Comparison of ENCODE assay signal across 30 cellular contexts in the genomic region with DNA sequence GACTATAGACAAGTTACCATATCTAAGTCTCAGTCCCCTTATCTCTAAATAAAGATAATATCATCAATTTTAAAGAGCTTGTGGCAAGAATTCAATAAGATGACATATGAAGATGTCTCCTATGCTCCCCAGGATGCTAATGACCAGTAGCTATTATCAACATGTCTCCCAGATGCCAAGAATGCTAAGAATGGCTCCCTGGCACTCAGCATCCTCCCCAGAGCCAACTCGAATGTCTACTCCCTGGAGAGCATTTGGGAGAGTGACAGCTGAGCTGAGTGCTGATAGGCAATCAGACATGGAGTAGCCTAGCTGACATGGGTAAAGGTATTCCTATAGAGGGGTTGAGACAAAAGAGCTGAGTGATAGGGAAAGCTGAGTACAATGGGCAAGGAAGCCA. TPM values are rescaled to one million over a fixed set of nuclear protein-coding genes. Genes with fewer than 3 reads are reported as not detected.
DNase-seq lines count a peak whose midpoint lies in the region; ATAC-seq and TF ChIP-seq lines count a peak whose summit lies in the region.
"Had no signal": no experiment of that assay in that cellular context is flagged by ENCODE, and none has a peak within 500 bp of the region (broad histone marks: within the 10 kb centered on the region; RNA-seq: fewer than 3 reads in every experiment).

No MANE protein-coding gene starts in this region.

- H3K27ac ChIP-seq in heart right ventricle (peak overlapping the region in 8 of 10 donors; percentile 40 to 90 (median 70)), mammary epithelial cell (ENCODE audit: insufficient read depth, low read depth, low read length) (no peak overlapping the region)
- H3K27ac ChIP-seq: breast epithelium, colonic mucosa, ovary had no signal

- intact Hi-C loops in heart right ventricle (cut with DNase I) (loop anchor here in 2 of 10 donors (10.0 kb wide), 1 partner anchor 153 kb away; a partner anchor contains a TSS), sciatic nerve (cut with DNase I) (no loop called here), mammary epithelial cell (cut with micrococcal nuclease) (no loop called here)
- intact Hi-C loops in activated T-helper 2 cell treated with anti-CD3 and anti-CD28 coated beads, Interferon-gamma antibody, Interleukin-2, Interleukin-4, amounts not matched to agents 10 μg/mL and 5 μg/mL and 100 μg/mL, durations not matched to agents 14 hours and 24 hours and 36 hours (cut with micrococcal nuclease), result no loop called here

- peaks cover under 1% of the 10 kb centered on the region for H3K79me2 ChIP-seq in mammary epithelial cell (ENCODE audit: insufficient read depth, low read length)

- DNase-seq in EL (peak; percentile 25), WTC11 (ENCODE audit: low spot score) (no peak), heart right ventricle (peak; percentile 33 to 67), sciatic nerve (ENCODE audit: low spot score) (peak; percentile 23), mammary epithelial cell (no peak)
- DNase-seq in activated T-helper 2 cell treated with anti-CD3 and anti-CD28 coated beads, Interferon-gamma antibody, Interleukin-2, Interleukin-4, amounts not matched to agents 10 μg/mL and 5 μg/mL and 100 μg/mL, durations not matched to agents 14 hours and 24 hours and 36 hours (ENCODE audit: low spot score), result no peak
- DNase-seq: activated CD4-positive, alpha-beta T cell treated with anti-CD3 and anti-CD28 coated beads, Interleukin-2, amount 50 U/mL, for 1 hour; activated naive CD4-positive, alpha-beta T cell treated with anti-CD3 and anti-CD28 coated beads, Interleukin-2, amount 10 ng/mL, durations not matched to agents 7 days and 5 days; amniotic stem cell; CD8-positive, alpha-beta T cell; colonic mucosa; DMS 273 treated with DMSO at 0.1 percent for 48 hours; effector memory CD4-positive, alpha-beta T cell; foreskin fibroblast; head of caudate nucleus; kidney glomerular epithelial cell; mesenchymal stem cell; NCI-H1048; NCI-H1694 treated with DMSO at 0.1 percent for 48 hours; NCI-H2171; NCI-H69; ovary; stimulated activated CD4-positive, alpha-beta T cell treated with anti-CD3 and anti-CD28 coated beads, Interleukin-2, amount 100 ng/mL, for 48 hours had no signal

- in situ Hi-C loops in mammary epithelial cell (cut with MboI; ENCODE audit: low sequenced_read_pairs in 2 of 2), result no loop called here

- no peaks in the 10 kb centered on the region for H3K27me3 ChIP-seq in heart right ventricle
- no peaks in the 10 kb centered on the region for H3K27me3 ChIP-seq in mammary epithelial cell (ENCODE audit: insufficient read depth, low read length)
- H3K27me3 ChIP-seq: breast epithelium, colonic mucosa, ovary had no signal

- peaks cover 9% of the 10 kb centered on the region for H3K4me1 Mint-ChIP-seq in WTC11
- no peaks in the 10 kb centered on the region for H3K4me1 Mint-ChIP-seq in activated T-helper 2 cell treated with anti-CD3 and anti-CD28 coated beads, Interferon-gamma antibody, Interleukin-2, Interleukin-4, amounts not matched to agents 10 μg/mL and 5 μg/mL and 100 μg/mL, durations not matched to agents 14 hours and 24 hours and 36 hours (ENCODE audit: low read depth)
- H3K4me1 Mint-ChIP-seq: activated naive CD4-positive, alpha-beta T cell treated with anti-CD3 and anti-CD28 coated beads, Interleukin-2, amount 10 ng/mL, durations not matched to agents 7 days and 5 days had no signal

- H3K4me3 ChIP-seq in heart right ventricle (no peak overlapping the region), mammary epithelial cell (replicated peaks in 1 of 3; ENCODE audit: insufficient read depth in 1 of 3, low read depth in 2 of 3, low read length in 3 of 3) (no peak overlapping the region)
- H3K4me3 ChIP-seq: breast epithelium, colonic mucosa, ovary had no signal

- TF ChIP-seq CTCF in WTC11 (IDR thresholded peaks at IDR 0.05) (no peak), heart right ventricle (IDR thresholded peaks at IDR 0.05) (no peak), mammary epithelial cell (conservative IDR thresholded peaks at IDR 0.05 in 1 of 2, IDR thresholded peaks at IDR 0.05 in 1 of 2; ENCODE audit: extremely low read depth in 1 of 2, insufficient read depth in 1 of 2, low read depth in 1 of 2, low read length in 2 of 2) (no peak)

- dilution Hi-C loops in mammary epithelial cell (cut with HindIII; ENCODE audit: low sequenced_read_pairs), result no loop called here

- no peak overlapping the region for H3K4me3 Mint-ChIP-seq in WTC11
- no peak overlapping the region for H3K4me3 Mint-ChIP-seq in activated T-helper 2 cell treated with anti-CD3 and anti-CD28 coated beads, Interferon-gamma antibody, Interleukin-2, Interleukin-4, amounts not matched to agents 10 μg/mL and 5 μg/mL and 100 μg/mL, durations not matched to agents 14 hours and 24 hours and 36 hours (ENCODE audit: low read depth)
- H3K4me3 Mint-ChIP-seq: activated naive CD4-positive, alpha-beta T cell treated with anti-CD3 and anti-CD28 coated beads, Interleukin-2, amount 10 ng/mL, durations not matched to agents 7 days and 5 days; activated T-helper 1 cell treated with anti-CD3 and anti-CD28 coated beads, Interleukin-12 subunit alpha, Interleukin-12 subunit beta, Interleukin-2, Interleukin-4 antibody, amounts not matched to agents 30 ng/mL and 10 ng/mL and 1 ng/mL, durations not matched to agents 14 hours and 24 hours and 36 hours; CD8-positive, alpha-beta T cell; type B pancreatic cell had no signal

- H3K36me3 Mint-ChIP-seq in WTC11, result peaks cover 6% of the 10 kb centered on the region
- H3K36me3 Mint-ChIP-seq in activated T-helper 2 cell treated with anti-CD3 and anti-CD28 coated beads, Interferon-gamma antibody, Interleukin-2, Interleukin-4, amounts not matched to agents 10 μg/mL and 5 μg/mL and 100 μg/mL, durations not matched to agents 14 hours and 24 hours and 36 hours (ENCODE audit: low read depth), result peaks cover 21% of the 10 kb centered on the region
- H3K36me3 Mint-ChIP-seq: activated naive CD4-positive, alpha-beta T cell treated with anti-CD3 and anti-CD28 coated beads, Interleukin-2, amount 10 ng/mL, durations not matched to agents 7 days and 5 days; CD8-positive, alpha-beta T cell had no signal

- no peaks in the 10 kb centered on the region for H4K20me1 ChIP-seq in mammary epithelial cell (ENCODE audit: insufficient read depth, low read length)

- H3K4me2 ChIP-seq in mammary epithelial cell (ENCODE audit: insufficient read depth, low read depth, low read length), result no peak overlapping the region

- POLR2A ChIA-PET in WTC11 (lab: Charles Lee), result interaction anchor here (1.2 kb wide), 1 partner anchor 16 kb away, joined by 4 read pairs; a partner anchor contains a TSS

- H3K27ac Mint-ChIP-seq in WTC11, result no peak overlapping the region
- no peak overlapping the region for H3K27ac Mint-ChIP-seq in activated T-helper 2 cell treated with anti-CD3 and anti-CD28 coated beads, Interferon-gamma antibody, Interleukin-2, Interleukin-4, amounts not matched to agents 10 μg/mL and 5 μg/mL and 100 μg/mL, durations not matched to agents 14 hours and 24 hours and 36 hours
- H3K27ac Mint-ChIP-seq: activated naive CD4-positive, alpha-beta T cell treated with anti-CD3 and anti-CD28 coated beads, Interleukin-2, amount 10 ng/mL, durations not matched to agents 7 days and 5 days; activated T-helper 1 cell treated with anti-CD3 and anti-CD28 coated beads, Interleukin-12 subunit alpha, Interleukin-12 subunit beta, Interleukin-2, Interleukin-4 antibody, amounts not matched to agents 30 ng/mL and 10 ng/mL and 1 ng/mL, durations not matched to agents 14 hours and 24 hours and 36 hours; CD8-positive, alpha-beta T cell; type B pancreatic cell had no signal

- H3K27me3 Mint-ChIP-seq in WTC11 (ENCODE audit: low read depth), result no peaks in the 10 kb centered on the region
- no peaks in the 10 kb centered on the region for H3K27me3 Mint-ChIP-seq in activated T-helper 2 cell treated with anti-CD3 and anti-CD28 coated beads, Interferon-gamma antibody, Interleukin-2, Interleukin-4, amounts not matched to agents 10 μg/mL and 5 μg/mL and 100 μg/mL, durations not matched to agents 14 hours and 24 hours and 36 hours (ENCODE audit: low read depth)
- H3K27me3 Mint-ChIP-seq: type B pancreatic cell had no signal

- H3K9me3 Mint-ChIP-seq in WTC11, result no peaks in the 10 kb centered on the region
- H3K9me3 Mint-ChIP-seq in activated T-helper 2 cell treated with anti-CD3 and anti-CD28 coated beads, Interferon-gamma antibody, Interleukin-2, Interleukin-4, amounts not matched to agents 10 μg/mL and 5 μg/mL and 100 μg/mL, durations not matched to agents 14 hours and 24 hours and 36 hours, result no peaks in the 10 kb centered on the region
- H3K9me3 Mint-ChIP-seq: activated naive CD4-positive, alpha-beta T cell treated with anti-CD3 and anti-CD28 coated beads, Interleukin-2, amount 10 ng/mL, durations not matched to agents 7 days and 5 days; activated T-helper 1 cell treated with anti-CD3 and anti-CD28 coated beads, Interleukin-12 subunit alpha, Interleukin-12 subunit beta, Interleukin-2, Interleukin-4 antibody, amounts not matched to agents 30 ng/mL and 10 ng/mL and 1 ng/mL, durations not matched to agents 14 hours and 24 hours and 36 hours; CD8-positive, alpha-beta T cell; type B pancreatic cell had no signal

- H3K9ac ChIP-seq in mammary epithelial cell (ENCODE audit: insufficient read depth, low read length), result no peak overlapping the region

- H3K36me3 ChIP-seq in heart right ventricle (peaks cover 0 to 76% (median 41%) of the 10 kb centered on the region in 9 donors), mammary epithelial cell (ENCODE audit: insufficient read depth, low read length) (peaks cover 39% of the 10 kb centered on the region)
- H3K36me3 ChIP-seq: breast epithelium, colonic mucosa, ovary had no signal

- H3K4me1 ChIP-seq in heart right ventricle, result peaks cover 8 to 79% (median 56%) of the 10 kb centered on the region in 9 donors
- H3K4me1 ChIP-seq in mammary epithelial cell (ENCODE audit: insufficient read depth, low read length), result peaks cover 12% of the 10 kb centered on the region
- H3K4me1 ChIP-seq: breast epithelium, colonic mucosa had no signal

- BruUV-seq in mammary epithelial cell (replicated peaks; lab: Mats Ljungman, UMichigan), result no TSS peak

- H3K9me3 ChIP-seq in heart right ventricle (no peaks in the 10 kb centered on the region), mammary epithelial cell (replicated peaks; ENCODE audit: insufficient read depth, low read length) (no peaks in the 10 kb centered on the region)
- H3K9me3 ChIP-seq: breast epithelium, colonic mucosa, ovary had no signal

- peak; percentile 39 for ATAC-seq in WTC11
- ATAC-seq in heart right ventricle, result peak in 7 of 8 donors; percentile 38 to 69 (median 53)
- no peak for ATAC-seq in sciatic nerve
- ATAC-seq in HG03342 (IDR thresholded peaks at IDR 0.05; ENCODE audit: unreplicated experiment), result no peak
- ATAC-seq: CD8-positive, alpha-beta T cell; Panc1 had no signal

- CTCF ChIA-PET in WTC11 (lab: Charles Lee) (interaction anchor here (0.9 to 1.5 kb wide), 3 partner anchors 22 to 31 kb away, joined by 3 to 6 read pairs (median 4); no protein-coding TSS in a partner anchor), mammary epithelial cell (lab: Charles Lee; ENCODE audit: low non-redundant PET) (no interaction called here)

- no peak overlapping the region for H2AFZ ChIP-seq in mammary epithelial cell (ENCODE audit: low read depth, low read length)

- 5 to 35% methylated on average over 1 of the region's 1 CpG for WGBS in heart right ventricle, 2 donors
- WGBS in mammary epithelial cell (ENCODE audit: low coverage, missing lambda C conversion rate), result 36% methylated on average over 1 of the region's 1 CpG

RNA-seq across cellular contexts. Expression of a gene that starts 15.9 kb away (rescaled TPM):
- total RNA-seq in WTC11 (2021), result 15.1 to 19.0 TPM (median 17.8 TPM) in 3 replicates
- total RNA-seq in heart right ventricle, result 10 to 100 TPM; 35.0 to 77.1 (median 52.4) TPM
- 10 to 100 TPM; 27.2 to 97.0 TPM for polyA plus RNA-seq in heart right ventricle
- 26.9 TPM for total RNA-seq in sciatic nerve
- total RNA-seq in activated T-helper 2 cell treated with anti-CD3 and anti-CD28 coated beads, Interferon-gamma antibody, Interleukin-2, Interleukin-4, amounts not matched to agents 10 μg/mL and 5 μg/mL and 100 μg/mL, durations not matched to agents 14 hours and 24 hours and 36 hours, result 44.9 and 47.0 TPM in 2 replicates
- total RNA-seq in mammary epithelial cell, result 100 to 1,000 TPM; 103 to 142 TPM
- 134 TPM for polyA plus RNA-seq in mammary epithelial cell
- polyA minus RNA-seq in mammary epithelial cell, result 255 TPM
- total RNA-seq: CD8-positive, alpha-beta T cell had no signal

RNA-seq across cellular contexts. Expression of a gene that starts 45.7 kb away (rescaled TPM):
- 10.6 to 15.2 TPM (median 11.4 TPM) in 3 replicates for total RNA-seq in WTC11 (2021)
- total RNA-seq in heart right ventricle, result 1 to 10 TPM; 2.1 to 8.7 (median 3.4) TPM
- 10 to 100 TPM in 1 of 2 donors, 1 to 10 TPM in 1; 3.4 to 15.3 TPM for polyA plus RNA-seq in heart right ventricle
- total RNA-seq in sciatic nerve, result 50.2 TPM
- 1.2 and 2.0 TPM in 2 replicates for total RNA-seq in activated T-helper 2 cell treated with anti-CD3 and anti-CD28 coated beads, Interferon-gamma antibody, Interleukin-2, Interleukin-4, amounts not matched to agents 10 μg/mL and 5 μg/mL and 100 μg/mL, durations not matched to agents 14 hours and 24 hours and 36 hours
- 100 to 1,000 TPM; 101 to 217 TPM for total RNA-seq in mammary epithelial cell
- 120 TPM for polyA plus RNA-seq in mammary epithelial cell
- polyA minus RNA-seq in mammary epithelial cell, result 48.5 TPM
- total RNA-seq: CD8-positive, alpha-beta T cell; G401 had no signal
- polyA plus RNA-seq: neural cell had no signal

Comparison
In these comparisons a context has a peak if more than half of its experiments do, and no peak if none do; other contexts are left out.
1. DNase-seq: peak in EL (single experiment), heart right ventricle (2 of 2) and sciatic nerve (single experiment); none in WTC11 (single experiment), activated T-helper 2 cell treated with anti-CD3 and anti-CD28 coated beads, Interferon-gamma antibody, Interleukin-2, Interleukin-4, amounts not matched to agents 10 μg/mL and 5 μg/mL and 100 μg/mL, durations not matched to agents 14 hours and 24 hours and 36 hours (single experiment) and mammary epithelial cell (single experiment).
2. ATAC-seq: peak in WTC11 (single experiment) and heart right ventricle (7 of 8); none in sciatic nerve (single experiment) and HG03342 (single experiment).